In genomic region chr12:50213439-50213838, GRCh38 we compare ENCODE assay signal across 16 cellular contexts. TPM values are rescaled to one million over a fixed set of nuclear protein-coding genes. Genes with fewer than 3 reads are reported as not detected.
DNase-seq lines count a peak whose midpoint lies in the region; ATAC-seq and TF ChIP-seq lines count a peak whose summit lies in the region.
"Had no signal": no experiment of that assay in that cellular context is flagged by ENCODE, and none has a peak within 500 bp of the region (broad histone marks: within the 10 kb centered on the region; RNA-seq: fewer than 3 reads in every experiment).

No MANE protein-coding gene starts in this region.

- DNase-seq in activated naive CD4-positive, alpha-beta T cell treated with anti-CD3 and anti-CD28 coated beads, Interleukin-2, amount 50 U/mL, for 72 hours (ENCODE audit: low spot score in 2 of 2) = no peak
- no peak for DNase-seq in activated naive CD4-positive, alpha-beta T cell treated with anti-CD3 and anti-CD28 coated beads, Interleukin-2, amount 10 ng/mL, durations not matched to agents 7 days and 5 days
- DNase-seq in fibroblast of lung (ENCODE audit: low read depth in 2 of 2) (no peak), vagina (ENCODE audit: extremely low spot score in 2 of 2) (no peak), Ammon's horn (ENCODE audit: low spot score) (no peak), NCI-H510A treated with DMSO at 0.1 percent for 48 hours (lab: John Stamatoyannopoulos, UW) (no peak)
- no peak for DNase-seq in effector CD4-positive, alpha-beta T cell
- DNase-seq: activated naive CD8-positive, alpha-beta T cell treated with anti-CD3 and anti-CD28 coated beads, Interleukin-2, amount 10 ng/mL, durations not matched to agents 7 days and 5 days; central memory CD4-positive, alpha-beta T cell; DND-41; NCI-H2029 treated with DMSO at 0.1 percent for 48 hours; NCI-H526 treated with DMSO at 0.1 percent for 48 hours; small intestine; T-helper 9 cell had no signal

- H3K9ac ChIP-seq in SU-DHL-6 (ENCODE audit: low read length) (no peak overlapping the region), fibroblast of lung (ENCODE audit: insufficient read depth, low read length) (no peak overlapping the region)

- TF ChIP-seq CTCF in SU-DHL-6 (IDR thresholded peaks at IDR 0.05; ENCODE audit: insufficient read depth, low read length, poor library complexity, severe bottlenecking) (no peak), fibroblast of lung (conservative IDR thresholded peaks at IDR 0.05 in 1 of 2, IDR thresholded peaks at IDR 0.05 in 1 of 2; ENCODE audit: low read depth in 1 of 2, low read length in 2 of 2) (no peak), vagina (IDR thresholded peaks at IDR 0.05) (no peak)

- no peak overlapping the region for H2AFZ ChIP-seq in SU-DHL-6 (ENCODE audit: low read depth, low read length, severe bottlenecking)
- no peak overlapping the region for H2AFZ ChIP-seq in fibroblast of lung (ENCODE audit: low read length)

- peaks cover 2% of the 10 kb centered on the region for H3K4me1 ChIP-seq in fibroblast of lung (ENCODE audit: control insufficient read depth, extremely low read depth, insufficient read depth, low read length)
- H3K4me1 ChIP-seq in vagina = peaks cover 51% of the 10 kb centered on the region

- H3K27ac ChIP-seq in SU-DHL-6 (ENCODE audit: low read depth, low read length) = no peak overlapping the region
- no peak overlapping the region for H3K27ac ChIP-seq in fibroblast of lung (ENCODE audit: insufficient read depth, low read length)
- peak overlapping the region; percentile 11 for H3K27ac ChIP-seq in vagina

- H3K4me3 Mint-ChIP-seq in activated naive CD4-positive, alpha-beta T cell treated with anti-CD3 and anti-CD28 coated beads, Interleukin-2, amount 10 ng/mL, durations not matched to agents 7 days and 5 days = no peak overlapping the region
- H3K4me3 Mint-ChIP-seq: activated naive CD8-positive, alpha-beta T cell treated with anti-CD3 and anti-CD28 coated beads, Interleukin-2, amount 10 ng/mL, durations not matched to agents 7 days and 5 days; B cell had no signal

- peak overlapping the region; percentile 27 to 72 for H3K27ac Mint-ChIP-seq in activated naive CD4-positive, alpha-beta T cell treated with anti-CD3 and anti-CD28 coated beads, Interleukin-2, amount 50 U/mL, for 72 hours
- no peak overlapping the region for H3K27ac Mint-ChIP-seq in activated naive CD4-positive, alpha-beta T cell treated with anti-CD3 and anti-CD28 coated beads, Interleukin-2, amount 10 ng/mL, durations not matched to agents 7 days and 5 days
- H3K27ac Mint-ChIP-seq: activated naive CD8-positive, alpha-beta T cell treated with anti-CD3 and anti-CD28 coated beads, Interleukin-2, amount 10 ng/mL, durations not matched to agents 7 days and 5 days; B cell had no signal

- H3K9me3 ChIP-seq in SU-DHL-6 (ENCODE audit: insufficient read depth, low read length) = no peaks in the 10 kb centered on the region
- no peaks in the 10 kb centered on the region for H3K9me3 ChIP-seq in fibroblast of lung (ENCODE audit: control insufficient read depth, insufficient read depth, low read depth, low read length)
- no peaks in the 10 kb centered on the region for H3K9me3 ChIP-seq in vagina

- H3K79me2 ChIP-seq in SU-DHL-6 (ENCODE audit: insufficient read depth, low read length) (peaks cover 10% of the 10 kb centered on the region; the same call in 1 of the 2 replicates), fibroblast of lung (ENCODE audit: control insufficient read depth, insufficient read depth, low read length) (peaks cover 84% of the 10 kb centered on the region)

- peaks cover 8% of the 10 kb centered on the region; the same call in 1 of the 2 replicates for H3F3A ChIP-seq in SU-DHL-6 (ENCODE audit: insufficient read depth)

- H3K27me3 Mint-ChIP-seq in activated naive CD4-positive, alpha-beta T cell treated with anti-CD3 and anti-CD28 coated beads, Interleukin-2, amount 10 ng/mL, durations not matched to agents 7 days and 5 days = no peaks in the 10 kb centered on the region
- H3K27me3 Mint-ChIP-seq: activated naive CD8-positive, alpha-beta T cell treated with anti-CD3 and anti-CD28 coated beads, Interleukin-2, amount 10 ng/mL, durations not matched to agents 7 days and 5 days; B cell had no signal

- H3K4me2 ChIP-seq in SU-DHL-6 (ENCODE audit: low read depth, low read length, poor library complexity, severe bottlenecking) = peak overlapping the region; percentile 3
- peak overlapping the region; percentile 2 for H3K4me2 ChIP-seq in fibroblast of lung (ENCODE audit: extremely low read depth, insufficient read depth, low read length)

- no peaks in the 10 kb centered on the region for H3K9me3 Mint-ChIP-seq in activated naive CD4-positive, alpha-beta T cell treated with anti-CD3 and anti-CD28 coated beads, Interleukin-2, amount 50 U/mL, for 72 hours
- H3K9me3 Mint-ChIP-seq in activated naive CD4-positive, alpha-beta T cell treated with anti-CD3 and anti-CD28 coated beads, Interleukin-2, amount 10 ng/mL, durations not matched to agents 7 days and 5 days = no peaks in the 10 kb centered on the region
- H3K9me3 Mint-ChIP-seq: activated naive CD8-positive, alpha-beta T cell treated with anti-CD3 and anti-CD28 coated beads, Interleukin-2, amount 10 ng/mL, durations not matched to agents 7 days and 5 days had no signal

- TF ChIP-seq POLR2A in vagina (IDR thresholded peaks at IDR 0.05) = no peak

- H4K20me1 ChIP-seq in SU-DHL-6 (ENCODE audit: low read depth, low read length) (no peaks in the 10 kb centered on the region), fibroblast of lung (ENCODE audit: control insufficient read depth, extremely low read depth, insufficient read depth, low read length) (peaks cover 3% of the 10 kb centered on the region)

- intact Hi-C loops in vagina (cut with DNase I) = no loop called here

- no peak overlapping the region for H3K4me3 ChIP-seq in SU-DHL-6 (ENCODE audit: insufficient read depth, low read length, poor library complexity, severe bottlenecking)
- no peak overlapping the region for H3K4me3 ChIP-seq in fibroblast of lung (replicated peaks in 1 of 4; ENCODE audit: control extremely low read depth in 1 of 4, insufficient read depth in 1 of 4, low read depth in 3 of 4, low read length in 4 of 4)
- H3K4me3 ChIP-seq in vagina = no peak overlapping the region

- H3K36me3 Mint-ChIP-seq in activated naive CD4-positive, alpha-beta T cell treated with anti-CD3 and anti-CD28 coated beads, Interleukin-2, amount 50 U/mL, for 72 hours = peaks cover 4 to 9% of the 10 kb centered on the region in 2 donors
- H3K36me3 Mint-ChIP-seq in activated naive CD4-positive, alpha-beta T cell treated with anti-CD3 and anti-CD28 coated beads, Interleukin-2, amount 10 ng/mL, durations not matched to agents 7 days and 5 days = peaks cover 5% of the 10 kb centered on the region
- H3K36me3 Mint-ChIP-seq: activated naive CD8-positive, alpha-beta T cell treated with anti-CD3 and anti-CD28 coated beads, Interleukin-2, amount 10 ng/mL, durations not matched to agents 7 days and 5 days had no signal

- no peaks in the 10 kb centered on the region for H3K36me3 ChIP-seq in SU-DHL-6 (ENCODE audit: low read length)
- no peaks in the 10 kb centered on the region for H3K36me3 ChIP-seq in fibroblast of lung (ENCODE audit: control insufficient read depth, insufficient read depth, low read length)
- no peaks in the 10 kb centered on the region for H3K36me3 ChIP-seq in vagina

- no peaks in the 10 kb centered on the region for H3K9me2 ChIP-seq in SU-DHL-6 (replicated peaks; ENCODE audit: insufficient read depth, low read length)

- CTCF ChIA-PET in activated naive CD4-positive, alpha-beta T cell treated with anti-CD3 and anti-CD28 coated beads, Interleukin-2, amount 10 ng/mL, durations not matched to agents 7 days and 5 days (lab: Charles Lee) = interaction anchor here (0.6 kb wide), 1 partner anchor 507 kb away, joined by 3 read pairs; no protein-coding TSS in a partner anchor

- H3K27me3 ChIP-seq in SU-DHL-6 (ENCODE audit: low read length) = no peaks in the 10 kb centered on the region
- H3K27me3 ChIP-seq in fibroblast of lung (ENCODE audit: control insufficient read depth, insufficient read depth, low read length) = no peaks in the 10 kb centered on the region
- no peaks in the 10 kb centered on the region for H3K27me3 ChIP-seq in vagina

- ATAC-seq in activated naive CD4-positive, alpha-beta T cell treated with anti-CD3 and anti-CD28 coated beads, Interleukin-2, amount 50 U/mL, for 72 hours = peak; percentile 18 to 58

- H3K4me1 Mint-ChIP-seq in activated naive CD4-positive, alpha-beta T cell treated with anti-CD3 and anti-CD28 coated beads, Interleukin-2, amount 10 ng/mL, durations not matched to agents 7 days and 5 days = peaks cover 35% of the 10 kb centered on the region

RNA-seq across cellular contexts. Expression of gene CERS5, which starts 46.3 kb away (rescaled TPM):
- 10 to 100 TPM; 50.1 to 71.1 TPM for total RNA-seq in activated naive CD4-positive, alpha-beta T cell treated with anti-CD3 and anti-CD28 coated beads, Interleukin-2, amount 50 U/mL, for 72 hours
- total RNA-seq in fibroblast of lung = 36.7 and 51.0 TPM in 2 replicates
- 70.3 and 74.4 TPM in 2 replicates for polyA plus RNA-seq in fibroblast of lung
- polyA plus RNA-seq in fibroblast of lung (2012) = 37.4 and 40.6 TPM in 2 replicates
- polyA minus RNA-seq in fibroblast of lung (ENCODE audit: low replicate concordance) = 94.5 and 106 TPM in 2 replicates
- total RNA-seq in vagina = 45.2 TPM
